In genomic region chr4:70713453-70714026, GRCh38 we compare ENCODE assay signal across 1 cellular context.
TF ChIP-seq lines count a peak whose summit lies in the region.

No MANE protein-coding gene starts in this region.

TF ChIP-seq in GM23338, 12 proteins besides CTCF, POLR2A, EP300 and RAD21 (continued from another document):
- TF ChIP-seq REST (IDR thresholded peaks at IDR 0.05; ENCODE audit: unreplicated experiment), result no peak
- no peak for TF ChIP-seq POLR2AphosphoS5 (IDR thresholded peaks at IDR 0.05; ENCODE audit: low read depth)
- no peak for TF ChIP-seq ZNF331 (CRISPR knock-in tag; IDR thresholded peaks at IDR 0.05; ENCODE audit: low read depth)
- TF ChIP-seq ZNF114 (CRISPR knock-in tag; IDR thresholded peaks at IDR 0.05), result no peak
- TF ChIP-seq STAT1 (IDR thresholded peaks at IDR 0.05; ENCODE audit: unreplicated experiment), result no peak
- TF ChIP-seq ZNF462 (CRISPR knock-in tag; IDR thresholded peaks at IDR 0.05), result no peak
- no peak for TF ChIP-seq NANOG (IDR thresholded peaks at IDR 0.05; ENCODE audit: borderline replicate concordance)
- TF ChIP-seq ETS1 (IDR thresholded peaks at IDR 0.05), result no peak
